Comparison of ENCODE assay signal across 12 cellular contexts in genomic region chr1:199512037-199512710, GRCh38.
DNase-seq lines count a peak whose midpoint lies in the region; ATAC-seq and TF ChIP-seq lines count a peak whose summit lies in the region.
"Had no signal": no experiment of that assay in that cellular context is flagged by ENCODE, and none has a peak within 500 bp of the region (broad histone marks: within the 10 kb centered on the region; RNA-seq: fewer than 3 reads in every experiment).

No MANE protein-coding gene starts in this region.

- H3K4ac ChIP-seq in IMR-90 (ENCODE audit: low read depth, low read length), result no peak overlapping the region

- H3K36me3 Mint-ChIP-seq in immature natural killer cell (no peaks in the 10 kb centered on the region), Calu3 (ENCODE audit: insufficient read depth, unreplicated experiment) (no peaks in the 10 kb centered on the region)

- H3K4me3 Mint-ChIP-seq in immature natural killer cell (no peak overlapping the region), Calu3 (ENCODE audit: low read depth, unreplicated experiment) (no peak overlapping the region)

- no peak for DNase-seq in IMR-90
- DNase-seq in kidney glomerular epithelial cell (lab: John Stamatoyannopoulos, UW), result peak; percentile 78
- no peak for DNase-seq in immature natural killer cell
- DNase-seq in Calu3, result no peak
- no peak for DNase-seq in globus pallidus (ENCODE audit: low spot score)
- DNase-seq: activated naive CD4-positive, alpha-beta T cell; DMS79; NCI-H1436 had no signal

- no peak overlapping the region for H2BK20ac ChIP-seq in IMR-90 (ENCODE audit: low read depth, low read length)

- peak overlapping the region; percentile 66 for H2AK9ac ChIP-seq in IMR-90 (replicated peaks; ENCODE audit: low read depth, low read length, poor library complexity)

- no peak overlapping the region for H3K18ac ChIP-seq in IMR-90 (ENCODE audit: low read depth, low read length)

- H3K4me3 ChIP-seq in BLaER1 treated with 17β-estradiol and CSF1 and Interleukin-3, amounts not matched to agents 10 nM and 100 nM, result no peak overlapping the region
- H3K4me3 ChIP-seq in IMR-90 (ENCODE audit: insufficient read depth, low read depth, low read length) (no peak overlapping the region), OCI-LY3 (ENCODE audit: low read length) (peak overlapping the region; percentile 22)

- H4K91ac ChIP-seq in IMR-90 (ENCODE audit: insufficient read depth, low read depth, low read length), result no peak overlapping the region

- H3K9me3 Mint-ChIP-seq in immature natural killer cell, result no peaks in the 10 kb centered on the region
- no peaks in the 10 kb centered on the region for H3K9me3 Mint-ChIP-seq in Calu3 (ENCODE audit: low read depth, unreplicated experiment)

- TF ChIP-seq CTCF in IMR-90 (conservative IDR thresholded peaks at IDR 0.05; ENCODE audit: low read depth, low read length) (no peak), OCI-LY3 (IDR thresholded peaks at IDR 0.05; ENCODE audit: low read depth, low read length) (no peak), Calu3 (IDR thresholded peaks at IDR 0.05; ENCODE audit: unreplicated experiment) (no peak)

- peak overlapping the region in 7 of 11 experiments; percentile 1 to 57 (median 39); a peak in 12 of 22 replicates for H3K4me2 ChIP-seq in BLaER1 treated with 17β-estradiol and CSF1 and Interleukin-3, amounts not matched to agents 10 nM and 100 nM
- H3K4me2 ChIP-seq in IMR-90 (ENCODE audit: low read depth, low read length) (no peak overlapping the region), OCI-LY3 (ENCODE audit: low read length) (peak overlapping the region; percentile 80)

- no peaks in the 10 kb centered on the region for H3K9me1 ChIP-seq in IMR-90 (ENCODE audit: insufficient read depth, low read length)

- H2BK15ac ChIP-seq in IMR-90 (ENCODE audit: low read depth, low read length), result no peak overlapping the region

- in situ Hi-C loops in IMR-90 (cut with MboI; ENCODE audit: low sequenced_read_pairs), result no loop called here

- TF ChIP-seq RAD21 in IMR-90 (IDR thresholded peaks at IDR 0.05; ENCODE audit: low read length), result no peak

- H3K79me2 ChIP-seq in OCI-LY3 (ENCODE audit: low read length), result no peaks in the 10 kb centered on the region

- POLR2A ChIA-PET in IMR-90 (lab: Charles Lee; ENCODE audit: unreplicated experiment), result no interaction called here

- no peak overlapping the region for H4K5ac ChIP-seq in IMR-90 (ENCODE audit: low read depth, low read length)

- no peak overlapping the region for H2BK120ac ChIP-seq in IMR-90 (ENCODE audit: low read depth, low read length)

- H3K56ac ChIP-seq in IMR-90 (ENCODE audit: extremely low read depth, insufficient read depth, low read length), result no peak overlapping the region

- CTCF ChIA-PET in IMR-90 (lab: Yijun Ruan, JAX), result no interaction called here
- CTCF ChIA-PET in Calu3 (lab: Charles Lee), result no interaction called here

- no peak for TF ChIP-seq POLR2A in IMR-90 (IDR thresholded peaks at IDR 0.05; ENCODE audit: low read depth, low read length)

- no peak overlapping the region for H3K14ac ChIP-seq in IMR-90 (replicated peaks; ENCODE audit: low read depth, low read length)

- intact Hi-C loops in IMR-90 (cut with micrococcal nuclease) (no loop called here), Calu3 (cut with micrococcal nuclease; ENCODE audit: unreplicated experiment) (no loop called here)

- BruUV-seq in IMR-90 (replicated peaks; lab: Mats Ljungman, UMichigan), result no TSS peak
- no TSS peak for BruUV-seq in Calu3 (replicated peaks; lab: Mats Ljungman, UMichigan)

- H2BK5ac ChIP-seq in IMR-90 (ENCODE audit: low read depth, low read length, poor library complexity, severe bottlenecking), result no peak overlapping the region

- no peak overlapping the region for H3K23ac ChIP-seq in IMR-90 (ENCODE audit: low read depth, low read length)

- H3K79me1 ChIP-seq in IMR-90 (ENCODE audit: low read depth in 1 of 2, low read length in 2 of 2), result no peaks in the 10 kb centered on the region

- WGBS in IMR-90 (ENCODE audit: extremely low coverage in 2 of 2, insufficient read length in 1 of 2), 2 experiments, result no CpG with 5 or more reads among the region's 6 CpGs

- dilution Hi-C loops in IMR-90 (cut with HindIII; ENCODE audit: low sequenced_read_pairs, unreplicated experiment), result no loop called here

- H3K27ac ChIP-seq in BLaER1 treated with 17β-estradiol and CSF1 and Interleukin-3, amounts not matched to agents 10 nM and 100 nM, result no peak overlapping the region
- H3K27ac ChIP-seq in IMR-90 (ENCODE audit: insufficient read depth, low read length) (no peak overlapping the region), OCI-LY3 (ENCODE audit: low read length) (no peak overlapping the region)
- H3K27ac ChIP-seq: VCaP had no signal

- no peaks in the 10 kb centered on the region for H3K36me3 ChIP-seq in BLaER1 treated with 17β-estradiol and CSF1 and Interleukin-3, amounts not matched to agents 10 nM and 100 nM
- H3K36me3 ChIP-seq in IMR-90 (ENCODE audit: control insufficient read depth, insufficient read depth, low read length) (no peaks in the 10 kb centered on the region), OCI-LY3 (replicated peaks; ENCODE audit: low read depth, low read length) (no peaks in the 10 kb centered on the region)

- no peak overlapping the region for H3K9ac ChIP-seq in BLaER1 treated with 17β-estradiol and CSF1 and Interleukin-3, amounts not matched to agents 10 nM and 100 nM
- no peak overlapping the region for H3K9ac ChIP-seq in IMR-90 (ENCODE audit: low read depth, low read length)
- no peak overlapping the region for H3K9ac ChIP-seq in OCI-LY3 (ENCODE audit: low read length)

- no peaks in the 10 kb centered on the region for H3K27me3 ChIP-seq in BLaER1 treated with 17β-estradiol and CSF1 and Interleukin-3, amounts not matched to agents 10 nM and 100 nM
- H3K27me3 ChIP-seq in IMR-90 (ENCODE audit: control insufficient read depth, insufficient read depth, low read length) (no peaks in the 10 kb centered on the region; the same call in 1 of the 2 replicates), OCI-LY3 (ENCODE audit: low read depth, low read length) (peaks cover 7% of the 10 kb centered on the region; the same call in 1 of the 2 replicates)

- H3K4me1 ChIP-seq in BLaER1 treated with 17β-estradiol and CSF1 and Interleukin-3, amounts not matched to agents 10 nM and 100 nM, result peaks cover 0 to 11% (median 7%) of the 10 kb centered on the region in 10 experiments; a peak in 13 of 20 replicates
- H3K4me1 ChIP-seq in IMR-90 (ENCODE audit: control insufficient read depth, insufficient read depth, low read length) (no peaks in the 10 kb centered on the region), OCI-LY3 (ENCODE audit: low read length) (peaks cover 51% of the 10 kb centered on the region)

- H2AFZ ChIP-seq in IMR-90 (replicated peaks; ENCODE audit: low read length, poor library complexity), result no peak overlapping the region
- no peak overlapping the region for H2AFZ ChIP-seq in OCI-LY3 (ENCODE audit: low read depth, low read length)

- no peak overlapping the region for H2AK5ac ChIP-seq in IMR-90 (ENCODE audit: low read depth, low read length)

- H4K8ac ChIP-seq in IMR-90 (ENCODE audit: low read depth in 2 of 2, low read length in 2 of 2), result no peak overlapping the region

- H3K9me3 ChIP-seq in BLaER1 treated with 17β-estradiol and CSF1 and Interleukin-3, amounts not matched to agents 10 nM and 100 nM (replicated peaks in 1 of 11), result no peaks in the 10 kb centered on the region
- H3K9me3 ChIP-seq in IMR-90 (ENCODE audit: control insufficient read depth, insufficient read depth, low read length) (no peaks in the 10 kb centered on the region), OCI-LY3 (ENCODE audit: insufficient read depth, low read length) (no peaks in the 10 kb centered on the region)

- H4K20me1 ChIP-seq in BLaER1 treated with 17β-estradiol and CSF1 and Interleukin-3, amounts not matched to agents 10 nM and 100 nM, result no peaks in the 10 kb centered on the region
- no peaks in the 10 kb centered on the region for H4K20me1 ChIP-seq in IMR-90 (ENCODE audit: insufficient read depth, low read length)
- H4K20me1 ChIP-seq in OCI-LY3 (ENCODE audit: insufficient read depth, low read length), result no peaks in the 10 kb centered on the region

- H3K27ac Mint-ChIP-seq in immature natural killer cell (no peak overlapping the region), Calu3 (ENCODE audit: unreplicated experiment) (no peak overlapping the region)

- ATAC-seq in IMR-90 (ENCODE audit: low read depth), result no peak
- ATAC-seq in HG03460 (IDR thresholded peaks at IDR 0.05; ENCODE audit: unreplicated experiment), result no peak

- H3K4me1 Mint-ChIP-seq in immature natural killer cell (peaks cover 7 to 8% of the 10 kb centered on the region in 2 donors), Calu3 (ENCODE audit: low read depth, unreplicated experiment) (peaks cover 8% of the 10 kb centered on the region)

- H3K27me3 Mint-ChIP-seq in immature natural killer cell (ENCODE audit: low read depth in 3 of 3) (peaks cover 0 to 2% (median 0%) of the 10 kb centered on the region in 3 donors), Calu3 (ENCODE audit: unreplicated experiment) (no peaks in the 10 kb centered on the region)

TF ChIP-seq in IMR-90, 13 proteins besides CTCF, POLR2A, EP300 and RAD21:
- TF ChIP-seq RFX5 (IDR thresholded peaks at IDR 0.05; ENCODE audit: low read depth, low read length), result no peak
- peak; percentile 61 for TF ChIP-seq MAFK (IDR thresholded peaks at IDR 0.05; ENCODE audit: low read depth, low read length)
